16 cellular contexts compared by ENCODE assay signal in genomic region chr20:48821261-48821910, GRCh38. TPM values are rescaled to one million over a fixed set of nuclear protein-coding genes. Genes with fewer than 3 reads are reported as not detected.
DNase-seq lines count a peak whose midpoint lies in the region; ATAC-seq and TF ChIP-seq lines count a peak whose summit lies in the region.
"Had no signal": no experiment of that assay in that cellular context is flagged by ENCODE, and none has a peak within 500 bp of the region (broad histone marks: within the 10 kb centered on the region; RNA-seq: fewer than 3 reads in every experiment).

No MANE protein-coding gene starts in this region.

- peak overlapping the region; percentile 93 for H3K27ac Mint-ChIP-seq in activated CD4-positive, alpha-beta T cell treated with anti-CD3 and anti-CD28 coated beads, Interleukin-2, amount 10 ng/mL, durations not matched to agents 7 days and 5 days
- peak overlapping the region; percentile 63 for H3K27ac Mint-ChIP-seq in activated T-helper 1 cell treated with anti-CD3 and anti-CD28 coated beads, Interleukin-12 subunit alpha, Interleukin-12 subunit beta, Interleukin-2, Interleukin-4 antibody, amounts not matched to agents 30 ng/mL and 10 ng/mL and 1 ng/mL, durations not matched to agents 14 hours and 24 hours and 36 hours
- no peak overlapping the region for H3K27ac Mint-ChIP-seq in type B pancreatic cell
- H3K27ac Mint-ChIP-seq: nephron, WTC11 had no signal

- no peak overlapping the region for H3K4me2 ChIP-seq in MM.1S (ENCODE audit: low read depth, low read length)
- H3K4me2 ChIP-seq: A549 had no signal

- H3K36me3 Mint-ChIP-seq in activated CD4-positive, alpha-beta T cell treated with anti-CD3 and anti-CD28 coated beads, Interleukin-2, amount 10 ng/mL, durations not matched to agents 7 days and 5 days (ENCODE audit: low read depth), result peaks cover 88% of the 10 kb centered on the region
- H3K36me3 Mint-ChIP-seq in activated T-helper 1 cell treated with anti-CD3 and anti-CD28 coated beads, Interleukin-12 subunit alpha, Interleukin-12 subunit beta, Interleukin-2, Interleukin-4 antibody, amounts not matched to agents 30 ng/mL and 10 ng/mL and 1 ng/mL, durations not matched to agents 14 hours and 24 hours and 36 hours (ENCODE audit: low read depth), result peaks cover 30% of the 10 kb centered on the region
- H3K36me3 Mint-ChIP-seq in type B pancreatic cell, result no peaks in the 10 kb centered on the region
- H3K36me3 Mint-ChIP-seq: WTC11 had no signal

- no peak for TF ChIP-seq CTCF in spleen (IDR thresholded peaks at IDR 0.05 in 8 of 11, conservative IDR thresholded peaks at IDR 0.05 in 3 of 11)
- TF ChIP-seq CTCF in MM.1S (IDR thresholded peaks at IDR 0.05; ENCODE audit: low read length), result no peak
- no peak for TF ChIP-seq CTCF in type B pancreatic cell (conservative IDR thresholded peaks at IDR 0.05)

- H3K9ac ChIP-seq in MM.1S (ENCODE audit: low read length), result no peak overlapping the region

- intact Hi-C loops in activated T-helper 1 cell treated with anti-CD3 and anti-CD28 coated beads, Interleukin-12 subunit alpha, Interleukin-12 subunit beta, Interleukin-2, Interleukin-4 antibody, amounts not matched to agents 30 ng/mL and 10 ng/mL and 1 ng/mL, durations not matched to agents 14 hours and 24 hours and 36 hours (cut with micrococcal nuclease), result loop anchor here (5.0 kb wide), 2 partner anchors 104 to 986 kb away; no protein-coding TSS in a partner anchor
- intact Hi-C loops in spleen (cut with DNase I; ENCODE audit: low total_unique reads), result loop anchor here (10.0 kb wide), 1 partner anchor 67 kb away; no protein-coding TSS in a partner anchor

- H3K4me1 Mint-ChIP-seq in activated CD4-positive, alpha-beta T cell treated with anti-CD3 and anti-CD28 coated beads, Interleukin-2, amount 10 ng/mL, durations not matched to agents 7 days and 5 days, result peaks cover 98% of the 10 kb centered on the region
- peaks cover 98% of the 10 kb centered on the region for H3K4me1 Mint-ChIP-seq in activated T-helper 1 cell treated with anti-CD3 and anti-CD28 coated beads, Interleukin-12 subunit alpha, Interleukin-12 subunit beta, Interleukin-2, Interleukin-4 antibody, amounts not matched to agents 30 ng/mL and 10 ng/mL and 1 ng/mL, durations not matched to agents 14 hours and 24 hours and 36 hours (ENCODE audit: low read depth)
- H3K4me1 Mint-ChIP-seq in type B pancreatic cell (ENCODE audit: unreplicated experiment), result peaks cover 39% of the 10 kb centered on the region

- H3K79me2 ChIP-seq in MM.1S (ENCODE audit: low read length), result no peaks in the 10 kb centered on the region

- CTCF ChIA-PET in activated CD4-positive, alpha-beta T cell treated with anti-CD3 and anti-CD28 coated beads, Interleukin-2, amount 10 ng/mL, durations not matched to agents 7 days and 5 days (lab: Charles Lee), result interaction anchor here (0.6 kb wide), 1 partner anchor 18 kb away, joined by 5 read pairs; no protein-coding TSS in a partner anchor

- H3K27me3 ChIP-seq in spleen (replicated peaks in 1 of 7) (no peaks in the 10 kb centered on the region), MM.1S (replicated peaks; ENCODE audit: insufficient read depth, low read length) (peaks cover 6% of the 10 kb centered on the region; the same call in 1 of the 2 replicates)
- H3K27me3 ChIP-seq: tibial artery had no signal

- H2AFZ ChIP-seq in MM.1S (ENCODE audit: low read length), result no peak overlapping the region

- peak overlapping the region; percentile 98 for H3K4me3 Mint-ChIP-seq in activated CD4-positive, alpha-beta T cell treated with anti-CD3 and anti-CD28 coated beads, Interleukin-2, amount 10 ng/mL, durations not matched to agents 7 days and 5 days
- H3K4me3 Mint-ChIP-seq in activated T-helper 1 cell treated with anti-CD3 and anti-CD28 coated beads, Interleukin-12 subunit alpha, Interleukin-12 subunit beta, Interleukin-2, Interleukin-4 antibody, amounts not matched to agents 30 ng/mL and 10 ng/mL and 1 ng/mL, durations not matched to agents 14 hours and 24 hours and 36 hours, result peak overlapping the region; percentile 47
- H3K4me3 Mint-ChIP-seq in type B pancreatic cell, result no peak overlapping the region
- H3K4me3 Mint-ChIP-seq: nephron, WTC11 had no signal

- no peaks in the 10 kb centered on the region for H3K9me2 ChIP-seq in MM.1S (replicated peaks; ENCODE audit: insufficient read depth, low read length)

- H3K27me3 Mint-ChIP-seq in activated CD4-positive, alpha-beta T cell treated with anti-CD3 and anti-CD28 coated beads, Interleukin-2, amount 10 ng/mL, durations not matched to agents 7 days and 5 days, result no peaks in the 10 kb centered on the region
- H3K27me3 Mint-ChIP-seq in activated T-helper 1 cell treated with anti-CD3 and anti-CD28 coated beads, Interleukin-12 subunit alpha, Interleukin-12 subunit beta, Interleukin-2, Interleukin-4 antibody, amounts not matched to agents 30 ng/mL and 10 ng/mL and 1 ng/mL, durations not matched to agents 14 hours and 24 hours and 36 hours (ENCODE audit: insufficient read depth), result no peaks in the 10 kb centered on the region
- H3K27me3 Mint-ChIP-seq in type B pancreatic cell, result peaks cover 71% of the 10 kb centered on the region

- ATAC-seq in GM21576 (IDR thresholded peaks at IDR 0.05; ENCODE audit: unreplicated experiment), result no peak
- ATAC-seq: A549, K562, WTC11 had no signal

- no peaks in the 10 kb centered on the region for H3F3A ChIP-seq in MM.1S (ENCODE audit: insufficient read depth, low read length)

- POLR2A ChIA-PET in activated CD4-positive, alpha-beta T cell treated with anti-CD3 and anti-CD28 coated beads, Interleukin-2, amount 10 ng/mL, durations not matched to agents 7 days and 5 days (lab: Charles Lee), result no interaction called here

- peak overlapping the region in 5 of 8 donors; percentile 5 to 96 (median 93) for H3K4me3 ChIP-seq in spleen
- no peak overlapping the region for H3K4me3 ChIP-seq in MM.1S (ENCODE audit: low read length)
- H3K4me3 ChIP-seq: A549, K562, tibial artery had no signal

- DNase-seq in activated CD4-positive, alpha-beta T cell treated with anti-CD3 and anti-CD28 coated beads, Interleukin-2, amount 10 ng/mL, durations not matched to agents 7 days and 5 days, result no peak
- DNase-seq in activated CD4-positive, alpha-beta T cell treated with anti-CD3 and anti-CD28 coated beads for 48 hours, result no peak
- DNase-seq in NOMO-1 treated with dmso at 0.1 percent for 144 hours (lab: John Stamatoyannopoulos, UW; ENCODE audit: unreplicated experiment) (peak; percentile 85), spleen (peak; percentile 59), MM.1S (no peak), type B pancreatic cell (ENCODE audit: extremely low spot score, unreplicated experiment) (no peak)
- DNase-seq in activated T-helper 1 cell treated with anti-CD3 and anti-CD28 coated beads, Interleukin-12 subunit alpha, Interleukin-12 subunit beta, Interleukin-2, Interleukin-4 antibody, amounts not matched to agents 30 ng/mL and 10 ng/mL and 1 ng/mL, durations not matched to agents 14 hours and 24 hours and 36 hours (ENCODE audit: low spot score), result no peak
- DNase-seq: activated naive CD4-positive, alpha-beta T cell treated with anti-CD3 and anti-CD28 coated beads, Interleukin-2, amount 50 U/mL, for 16 hours; islet precursor cell; NCI-H2171 treated with DMSO at 0.1 percent for 48 hours; tibial artery had no signal

- H3K36me3 ChIP-seq in spleen (peaks cover 0 to 58% (median 0%) of the 10 kb centered on the region in 6 donors), MM.1S (replicated peaks; ENCODE audit: insufficient read depth, low read length) (no peaks in the 10 kb centered on the region)
- H3K36me3 ChIP-seq: tibial artery had no signal

- no peak for TF ChIP-seq POLR2A in spleen (IDR thresholded peaks at IDR 0.05)

- WGBS in spleen, 5 donors, result 59 to 64% (median 63%) methylated on average over 7 to 8 of the region's 8 CpGs

- H4K20me1 ChIP-seq in MM.1S (ENCODE audit: insufficient read depth, low read length), result no peaks in the 10 kb centered on the region

- H3K27ac ChIP-seq in spleen, result peak overlapping the region; percentile 1 to 97 (median 92)
- H3K27ac ChIP-seq in MM.1S (ENCODE audit: low read length), result no peak overlapping the region
- H3K27ac ChIP-seq: A549 had no signal

- H3K4me1 ChIP-seq in spleen (peaks cover 85 to 100% (median 96%) of the 10 kb centered on the region in 6 donors), MM.1S (ENCODE audit: low read length) (peaks cover 13% of the 10 kb centered on the region)
- H3K4me1 ChIP-seq: A549 had no signal

- H3K9me3 Mint-ChIP-seq in activated CD4-positive, alpha-beta T cell treated with anti-CD3 and anti-CD28 coated beads, Interleukin-2, amount 10 ng/mL, durations not matched to agents 7 days and 5 days, result no peaks in the 10 kb centered on the region
- H3K9me3 Mint-ChIP-seq in activated T-helper 1 cell treated with anti-CD3 and anti-CD28 coated beads, Interleukin-12 subunit alpha, Interleukin-12 subunit beta, Interleukin-2, Interleukin-4 antibody, amounts not matched to agents 30 ng/mL and 10 ng/mL and 1 ng/mL, durations not matched to agents 14 hours and 24 hours and 36 hours, result no peaks in the 10 kb centered on the region
- H3K9me3 Mint-ChIP-seq in type B pancreatic cell, result no peaks in the 10 kb centered on the region
- H3K9me3 Mint-ChIP-seq: nephron, WTC11 had no signal

- H3K9me3 ChIP-seq in spleen (no peaks in the 10 kb centered on the region), MM.1S (replicated peaks; ENCODE audit: insufficient read depth, low read length) (no peaks in the 10 kb centered on the region)
- H3K9me3 ChIP-seq: A549, tibial artery had no signal

RNA-seq across cellular contexts. Expression of gene PREX1, which starts 6.4 kb away (rescaled TPM):
- total RNA-seq in activated CD4-positive, alpha-beta T cell treated with anti-CD3 and anti-CD28 coated beads, Interleukin-2, amount 10 ng/mL, durations not matched to agents 7 days and 5 days, result 10 to 100 TPM; 81.0 to 86.1 TPM
- 68.2 and 69.4 TPM in 2 replicates for total RNA-seq in activated T-helper 1 cell treated with anti-CD3 and anti-CD28 coated beads, Interleukin-12 subunit alpha, Interleukin-12 subunit beta, Interleukin-2, Interleukin-4 antibody, amounts not matched to agents 30 ng/mL and 10 ng/mL and 1 ng/mL, durations not matched to agents 14 hours and 24 hours and 36 hours
- total RNA-seq in spleen, result 100 to 1,000 TPM; 116 to 279 (median 166) TPM
- polyA plus RNA-seq in spleen, result 10 to 100 TPM; 36.7 to 76.7 (median 49.7) TPM
- total RNA-seq in type B pancreatic cell (ENCODE audit: low replicate concordance), result 0.71 and 20.8 TPM in 2 replicates

Comparison
In these comparisons a context has a peak if more than half of its experiments do, and no peak if none do; other contexts are left out.
1. DNase-seq: peak in NOMO-1 treated with dmso at 0.1 percent for 144 hours (single experiment) and spleen (single experiment); none in activated CD4-positive, alpha-beta T cell treated with anti-CD3 and anti-CD28 coated beads, Interleukin-2, amount 10 ng/mL, durations not matched to agents 7 days and 5 days (single experiment), activated CD4-positive, alpha-beta T cell treated with anti-CD3 and anti-CD28 coated beads for 48 hours (single experiment), activated T-helper 1 cell treated with anti-CD3 and anti-CD28 coated beads, Interleukin-12 subunit alpha, Interleukin-12 subunit beta, Interleukin-2, Interleukin-4 antibody, amounts not matched to agents 30 ng/mL and 10 ng/mL and 1 ng/mL, durations not matched to agents 14 hours and 24 hours and 36 hours (single experiment), MM.1S (single experiment) and type B pancreatic cell (single experiment).